In genomic region chr13:97753942-97754670, GRCh38 we compare ENCODE assay signal across 18 cellular contexts.
A peak's percentile ranks its signal among the peaks of the same experiment; 100 is the strongest.
DNase-seq lines count a peak whose midpoint lies in the region; TF ChIP-seq lines count a peak whose summit lies in the region.
"Had no signal": no experiment of that assay in that cellular context is flagged by ENCODE, and none has a peak within 500 bp of the region (broad histone marks: within the 10 kb centered on the region; RNA-seq: fewer than 3 reads in every experiment).

No MANE protein-coding gene starts in this region.

- H3K4me3 ChIP-seq in HFF-Myc (replicated peaks; ENCODE audit: low read depth, low read length) (no peak overlapping the region), choroid plexus epithelial cell (ENCODE audit: low read depth, low read length) (no peak overlapping the region)
- H3K4me3 ChIP-seq: cardiac muscle cell, Peyer's patch had no signal

- TF ChIP-seq CTCF in HFF-Myc (IDR thresholded peaks at IDR 0.05; ENCODE audit: low read depth, low read length, missing control alignments) (peak; percentile 34), choroid plexus epithelial cell (conservative IDR thresholded peaks at IDR 0.05; ENCODE audit: low read depth, low read length) (peak; percentile 23)

- DNase-seq in stimulated activated CD4-positive, alpha-beta T cell treated with anti-CD3 and anti-CD28 coated beads, Interleukin-15, amount 100 ng/mL, for 24 hours, result peak; percentile 6
- no peak for DNase-seq in stimulated activated CD4-positive, alpha-beta T cell treated with anti-CD3 and anti-CD28 coated beads, Interleukin-4, amount 100 ng/mL, for 4 hours
- no peak for DNase-seq in HFF-Myc (ENCODE audit: extremely low read depth, low read depth)
- no peak for DNase-seq in choroid plexus epithelial cell (ENCODE audit: low read depth)
- DNase-seq in UCSD-AML1 (lab: John Stamatoyannopoulos, UW; ENCODE audit: unreplicated experiment), result no peak
- no peak for DNase-seq in middle frontal gyrus (ENCODE audit: extremely low spot score, low spot score)
- no peak for DNase-seq in C1 segment of cervical spinal cord (lab: John Stamatoyannopoulos, UW)
- DNase-seq in dedifferentiated amniotic fluid mesenchymal stem cell (ENCODE audit: extremely low spot score), result no peak
- DNase-seq: activated B cell treated with CpG ODN at 0.5 μM for 24 hours; activated naive CD8-positive, alpha-beta T cell treated with anti-CD3 and anti-CD28 coated beads for 36 hours; DMS79 treated with DMSO at 0.1 percent for 48 hours; effector memory CD8-positive, alpha-beta T cell; islet precursor cell; mesenchymal stem cell; NCI-H2029; Peyer's patch; stimulated activated naive CD4-positive, alpha-beta T cell had no signal
